In genomic region chr1:116821763-116822162, GRCh38 we compare ENCODE assay signal across 1 cellular context.
TF ChIP-seq lines count a peak whose summit lies in the region.

No MANE protein-coding gene starts in this region.

TF ChIP-seq in K562, 482 proteins besides CTCF, POLR2A, EP300 and RAD21 (continued from another document):
- TF ChIP-seq, protein P1, sequence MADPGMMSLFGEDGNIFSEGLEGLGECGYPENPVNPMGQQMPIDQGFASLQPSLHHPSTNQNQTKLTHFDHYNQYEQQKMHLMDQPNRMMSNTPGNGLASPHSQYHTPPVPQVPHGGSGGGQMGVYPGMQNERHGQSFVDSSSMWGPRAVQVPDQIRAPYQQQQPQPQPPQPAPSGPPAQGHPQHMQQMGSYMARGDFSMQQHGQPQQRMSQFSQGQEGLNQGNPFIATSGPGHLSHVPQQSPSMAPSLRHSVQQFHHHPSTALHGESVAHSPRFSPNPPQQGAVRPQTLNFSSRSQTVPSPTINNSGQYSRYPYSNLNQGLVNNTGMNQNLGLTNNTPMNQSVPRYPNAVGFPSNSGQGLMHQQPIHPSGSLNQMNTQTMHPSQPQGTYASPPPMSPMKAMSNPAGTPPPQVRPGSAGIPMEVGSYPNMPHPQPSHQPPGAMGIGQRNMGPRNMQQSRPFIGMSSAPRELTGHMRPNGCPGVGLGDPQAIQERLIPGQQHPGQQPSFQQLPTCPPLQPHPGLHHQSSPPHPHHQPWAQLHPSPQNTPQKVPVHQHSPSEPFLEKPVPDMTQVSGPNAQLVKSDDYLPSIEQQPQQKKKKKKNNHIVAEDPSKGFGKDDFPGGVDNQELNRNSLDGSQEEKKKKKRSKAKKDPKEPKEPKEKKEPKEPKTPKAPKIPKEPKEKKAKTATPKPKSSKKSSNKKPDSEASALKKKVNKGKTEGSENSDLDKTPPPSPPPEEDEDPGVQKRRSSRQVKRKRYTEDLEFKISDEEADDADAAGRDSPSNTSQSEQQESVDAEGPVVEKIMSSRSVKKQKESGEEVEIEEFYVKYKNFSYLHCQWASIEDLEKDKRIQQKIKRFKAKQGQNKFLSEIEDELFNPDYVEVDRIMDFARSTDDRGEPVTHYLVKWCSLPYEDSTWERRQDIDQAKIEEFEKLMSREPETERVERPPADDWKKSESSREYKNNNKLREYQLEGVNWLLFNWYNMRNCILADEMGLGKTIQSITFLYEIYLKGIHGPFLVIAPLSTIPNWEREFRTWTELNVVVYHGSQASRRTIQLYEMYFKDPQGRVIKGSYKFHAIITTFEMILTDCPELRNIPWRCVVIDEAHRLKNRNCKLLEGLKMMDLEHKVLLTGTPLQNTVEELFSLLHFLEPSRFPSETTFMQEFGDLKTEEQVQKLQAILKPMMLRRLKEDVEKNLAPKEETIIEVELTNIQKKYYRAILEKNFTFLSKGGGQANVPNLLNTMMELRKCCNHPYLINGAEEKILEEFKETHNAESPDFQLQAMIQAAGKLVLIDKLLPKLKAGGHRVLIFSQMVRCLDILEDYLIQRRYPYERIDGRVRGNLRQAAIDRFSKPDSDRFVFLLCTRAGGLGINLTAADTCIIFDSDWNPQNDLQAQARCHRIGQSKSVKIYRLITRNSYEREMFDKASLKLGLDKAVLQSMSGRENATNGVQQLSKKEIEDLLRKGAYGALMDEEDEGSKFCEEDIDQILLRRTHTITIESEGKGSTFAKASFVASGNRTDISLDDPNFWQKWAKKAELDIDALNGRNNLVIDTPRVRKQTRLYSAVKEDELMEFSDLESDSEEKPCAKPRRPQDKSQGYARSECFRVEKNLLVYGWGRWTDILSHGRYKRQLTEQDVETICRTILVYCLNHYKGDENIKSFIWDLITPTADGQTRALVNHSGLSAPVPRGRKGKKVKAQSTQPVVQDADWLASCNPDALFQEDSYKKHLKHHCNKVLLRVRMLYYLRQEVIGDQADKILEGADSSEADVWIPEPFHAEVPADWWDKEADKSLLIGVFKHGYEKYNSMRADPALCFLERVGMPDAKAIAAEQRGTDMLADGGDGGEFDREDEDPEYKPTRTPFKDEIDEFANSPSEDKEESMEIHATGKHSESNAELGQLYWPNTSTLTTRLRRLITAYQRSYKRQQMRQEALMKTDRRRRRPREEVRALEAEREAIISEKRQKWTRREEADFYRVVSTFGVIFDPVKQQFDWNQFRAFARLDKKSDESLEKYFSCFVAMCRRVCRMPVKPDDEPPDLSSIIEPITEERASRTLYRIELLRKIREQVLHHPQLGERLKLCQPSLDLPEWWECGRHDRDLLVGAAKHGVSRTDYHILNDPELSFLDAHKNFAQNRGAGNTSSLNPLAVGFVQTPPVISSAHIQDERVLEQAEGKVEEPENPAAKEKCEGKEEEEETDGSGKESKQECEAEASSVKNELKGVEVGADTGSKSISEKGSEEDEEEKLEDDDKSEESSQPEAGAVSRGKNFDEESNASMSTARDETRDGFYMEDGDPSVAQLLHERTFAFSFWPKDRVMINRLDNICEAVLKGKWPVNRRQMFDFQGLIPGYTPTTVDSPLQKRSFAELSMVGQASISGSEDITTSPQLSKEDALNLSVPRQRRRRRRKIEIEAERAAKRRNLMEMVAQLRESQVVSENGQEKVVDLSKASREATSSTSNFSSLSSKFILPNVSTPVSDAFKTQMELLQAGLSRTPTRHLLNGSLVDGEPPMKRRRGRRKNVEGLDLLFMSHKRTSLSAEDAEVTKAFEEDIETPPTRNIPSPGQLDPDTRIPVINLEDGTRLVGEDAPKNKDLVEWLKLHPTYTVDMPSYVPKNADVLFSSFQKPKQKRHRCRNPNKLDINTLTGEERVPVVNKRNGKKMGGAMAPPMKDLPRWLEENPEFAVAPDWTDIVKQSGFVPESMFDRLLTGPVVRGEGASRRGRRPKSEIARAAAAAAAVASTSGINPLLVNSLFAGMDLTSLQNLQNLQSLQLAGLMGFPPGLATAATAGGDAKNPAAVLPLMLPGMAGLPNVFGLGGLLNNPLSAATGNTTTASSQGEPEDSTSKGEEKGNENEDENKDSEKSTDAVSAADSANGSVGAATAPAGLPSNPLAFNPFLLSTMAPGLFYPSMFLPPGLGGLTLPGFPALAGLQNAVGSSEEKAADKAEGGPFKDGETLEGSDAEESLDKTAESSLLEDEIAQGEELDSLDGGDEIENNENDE (IDR thresholded peaks at IDR 0.05; ENCODE audit: low read depth, low read length): no peak
- no peak for TF ChIP-seq HDAC6 (IDR thresholded peaks at IDR 0.05; ENCODE audit: low read depth, low read length)
- no peak for TF ChIP-seq SRSF9 (IDR thresholded peaks at IDR 0.05; ENCODE audit: borderline replicate concordance, low read depth, low read length)
- no peak for TF ChIP-seq ETV5 (CRISPR knock-in tag; IDR thresholded peaks at IDR 0.05; ENCODE audit: low read depth)
- no peak for TF ChIP-seq ZBTB7A (IDR thresholded peaks at IDR 0.05; ENCODE audit: borderline replicate concordance, control insufficient read depth, low read depth, low read length)
- TF ChIP-seq, protein P2, sequence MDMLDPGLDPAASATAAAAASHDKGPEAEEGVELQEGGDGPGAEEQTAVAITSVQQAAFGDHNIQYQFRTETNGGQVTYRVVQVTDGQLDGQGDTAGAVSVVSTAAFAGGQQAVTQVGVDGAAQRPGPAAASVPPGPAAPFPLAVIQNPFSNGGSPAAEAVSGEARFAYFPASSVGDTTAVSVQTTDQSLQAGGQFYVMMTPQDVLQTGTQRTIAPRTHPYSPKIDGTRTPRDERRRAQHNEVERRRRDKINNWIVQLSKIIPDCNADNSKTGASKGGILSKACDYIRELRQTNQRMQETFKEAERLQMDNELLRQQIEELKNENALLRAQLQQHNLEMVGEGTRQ (CRISPR knock-in tag; IDR thresholded peaks at IDR 0.05): no peak
- TF ChIP-seq NONO (IDR thresholded peaks at IDR 0.05; ENCODE audit: low read depth in 2 of 2, low read length in 1 of 2): no peak
